Comparison of ENCODE assay signal across 9 cellular contexts in genomic region chr4:99811850-99812249, GRCh38. TPM values are rescaled to one million over a fixed set of nuclear protein-coding genes. Genes with fewer than 3 reads are reported as not detected.
DNase-seq lines count a peak whose midpoint lies in the region; TF ChIP-seq lines count a peak whose summit lies in the region.
"Had no signal": no experiment of that assay in that cellular context is flagged by ENCODE, and none has a peak within 500 bp of the region (broad histone marks: within the 10 kb centered on the region; RNA-seq: fewer than 3 reads in every experiment).

No MANE protein-coding gene starts in this region.

- peak; percentile 88 for TF ChIP-seq CTCF in endothelial cell (IDR thresholded peaks at IDR 0.05; ENCODE audit: unreplicated experiment)

- no peak overlapping the region for H3K27ac Mint-ChIP-seq in endothelial cell (ENCODE audit: unreplicated experiment)
- H3K27ac Mint-ChIP-seq: IgD-negative memory B cell had no signal

- no peaks in the 10 kb centered on the region for H3K27me3 Mint-ChIP-seq in endothelial cell (ENCODE audit: unreplicated experiment)
- H3K27me3 Mint-ChIP-seq: IgD-negative memory B cell had no signal

- H3K9me3 Mint-ChIP-seq in endothelial cell (ENCODE audit: unreplicated experiment), result no peaks in the 10 kb centered on the region
- H3K9me3 Mint-ChIP-seq: IgD-negative memory B cell had no signal

- H3K4me3 Mint-ChIP-seq in endothelial cell (ENCODE audit: unreplicated experiment), result no peak overlapping the region
- H3K4me3 Mint-ChIP-seq: IgD-negative memory B cell had no signal

- no peaks in the 10 kb centered on the region for H3K4me1 Mint-ChIP-seq in endothelial cell (ENCODE audit: unreplicated experiment)

- peak; percentile 68 for TF ChIP-seq RAD21 in Ishikawa (IDR thresholded peaks at IDR 0.05; ENCODE audit: low read depth)

- H3K27me3 ChIP-seq in MG63, result no peaks in the 10 kb centered on the region

- peak; percentile 52 for DNase-seq in COR-L47 (lab: John Stamatoyannopoulos, UW)
- DNase-seq in T-helper 9 cell, result peak; percentile 29
- DNase-seq in endothelial cell (ENCODE audit: low spot score), result peak; percentile 28
- DNase-seq in renal cortical epithelial cell (ENCODE audit: low read depth), result peak; percentile 66
- DNase-seq in NK-92 treated with Interleukin-12 subunit alpha and Interleukin-12 subunit beta, amount 100 ng/mL, for 24 hours (lab: John Stamatoyannopoulos, UW), result no peak
- DNase-seq in MG63, result no peak
- DNase-seq in DMS79 treated with DMSO at 0.1 percent for 48 hours (lab: John Stamatoyannopoulos, UW), result no peak

- H3K36me3 Mint-ChIP-seq in endothelial cell (ENCODE audit: low read depth, unreplicated experiment), result no peaks in the 10 kb centered on the region
- H3K36me3 Mint-ChIP-seq: IgD-negative memory B cell had no signal

- TF ChIP-seq EP300 in Ishikawa (IDR thresholded peaks at IDR 0.05; ENCODE audit: borderline replicate concordance), result no peak

- no peaks in the 10 kb centered on the region for H3K9me3 ChIP-seq in MG63

- no peak overlapping the region for H3K4me3 ChIP-seq in MG63

- H3K36me3 ChIP-seq in MG63, result no peaks in the 10 kb centered on the region

TF ChIP-seq in Ishikawa, 13 proteins besides CTCF, POLR2A, EP300 and RAD21:
- TF ChIP-seq ZBTB7A (IDR thresholded peaks at IDR 0.05; ENCODE audit: low read depth), result no peak
- no peak for TF ChIP-seq YY1 (IDR thresholded peaks at IDR 0.05; ENCODE audit: low read depth)
- TF ChIP-seq, protein P1, sequence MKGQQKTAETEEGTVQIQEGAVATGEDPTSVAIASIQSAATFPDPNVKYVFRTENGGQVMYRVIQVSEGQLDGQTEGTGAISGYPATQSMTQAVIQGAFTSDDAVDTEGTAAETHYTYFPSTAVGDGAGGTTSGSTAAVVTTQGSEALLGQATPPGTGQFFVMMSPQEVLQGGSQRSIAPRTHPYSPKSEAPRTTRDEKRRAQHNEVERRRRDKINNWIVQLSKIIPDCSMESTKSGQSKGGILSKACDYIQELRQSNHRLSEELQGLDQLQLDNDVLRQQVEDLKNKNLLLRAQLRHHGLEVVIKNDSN (IDR thresholded peaks at IDR 0.05), result no peak
- TF ChIP-seq MAX (IDR thresholded peaks at IDR 0.05), result no peak
- TF ChIP-seq FOXM1 (IDR thresholded peaks at IDR 0.05; ENCODE audit: borderline replicate concordance, low read depth), result no peak
- TF ChIP-seq CREB1 (IDR thresholded peaks at IDR 0.05; ENCODE audit: low read depth), result no peak
- TF ChIP-seq, protein P2, sequence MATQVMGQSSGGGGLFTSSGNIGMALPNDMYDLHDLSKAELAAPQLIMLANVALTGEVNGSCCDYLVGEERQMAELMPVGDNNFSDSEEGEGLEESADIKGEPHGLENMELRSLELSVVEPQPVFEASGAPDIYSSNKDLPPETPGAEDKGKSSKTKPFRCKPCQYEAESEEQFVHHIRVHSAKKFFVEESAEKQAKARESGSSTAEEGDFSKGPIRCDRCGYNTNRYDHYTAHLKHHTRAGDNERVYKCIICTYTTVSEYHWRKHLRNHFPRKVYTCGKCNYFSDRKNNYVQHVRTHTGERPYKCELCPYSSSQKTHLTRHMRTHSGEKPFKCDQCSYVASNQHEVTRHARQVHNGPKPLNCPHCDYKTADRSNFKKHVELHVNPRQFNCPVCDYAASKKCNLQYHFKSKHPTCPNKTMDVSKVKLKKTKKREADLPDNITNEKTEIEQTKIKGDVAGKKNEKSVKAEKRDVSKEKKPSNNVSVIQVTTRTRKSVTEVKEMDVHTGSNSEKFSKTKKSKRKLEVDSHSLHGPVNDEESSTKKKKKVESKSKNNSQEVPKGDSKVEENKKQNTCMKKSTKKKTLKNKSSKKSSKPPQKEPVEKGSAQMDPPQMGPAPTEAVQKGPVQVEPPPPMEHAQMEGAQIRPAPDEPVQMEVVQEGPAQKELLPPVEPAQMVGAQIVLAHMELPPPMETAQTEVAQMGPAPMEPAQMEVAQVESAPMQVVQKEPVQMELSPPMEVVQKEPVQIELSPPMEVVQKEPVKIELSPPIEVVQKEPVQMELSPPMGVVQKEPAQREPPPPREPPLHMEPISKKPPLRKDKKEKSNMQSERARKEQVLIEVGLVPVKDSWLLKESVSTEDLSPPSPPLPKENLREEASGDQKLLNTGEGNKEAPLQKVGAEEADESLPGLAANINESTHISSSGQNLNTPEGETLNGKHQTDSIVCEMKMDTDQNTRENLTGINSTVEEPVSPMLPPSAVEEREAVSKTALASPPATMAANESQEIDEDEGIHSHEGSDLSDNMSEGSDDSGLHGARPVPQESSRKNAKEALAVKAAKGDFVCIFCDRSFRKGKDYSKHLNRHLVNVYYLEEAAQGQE (IDR thresholded peaks at IDR 0.05; ENCODE audit: low read depth), result no peak
- TF ChIP-seq EGR1 (IDR thresholded peaks at IDR 0.05), result no peak
- TF ChIP-seq CEBPB (IDR thresholded peaks at IDR 0.05), result no peak
- TF ChIP-seq TEAD4 (IDR thresholded peaks at IDR 0.05), result no peak
- no peak for TF ChIP-seq TCF12 (IDR thresholded peaks at IDR 0.05; ENCODE audit: low read depth)
- no peak for TF ChIP-seq TAF1 (IDR thresholded peaks at IDR 0.05; ENCODE audit: low read depth)
- no peak for TF ChIP-seq NFIC (IDR thresholded peaks at IDR 0.05)

RNA-seq across cellular contexts. Expression of gene DAPP1, which starts 4.8 kb away (rescaled TPM):
- total RNA-seq in endothelial cell (ENCODE audit: unreplicated experiment), result not detected
- 3.4 and 82.3 TPM in 2 replicates for total RNA-seq in renal cortical epithelial cell
- total RNA-seq in MG63 (2014; rRNA removed; shearing (Covaris generic); ENCODE audit: low replicate concordance), result not detected in 2 replicates

Comparison
In these comparisons a context has a peak if more than half of its experiments do, and no peak if none do; other contexts are left out.
1. DNase-seq: peak in COR-L47 (single experiment), T-helper 9 cell (single experiment), endothelial cell (single experiment) and renal cortical epithelial cell (single experiment); none in NK-92 treated with Interleukin-12 subunit alpha and Interleukin-12 subunit beta, amount 100 ng/mL, for 24 hours (single experiment), MG63 (single experiment) and DMS79 treated with DMSO at 0.1 percent for 48 hours (single experiment).